11 cellular contexts compared by ENCODE assay signal in the genomic region with DNA sequence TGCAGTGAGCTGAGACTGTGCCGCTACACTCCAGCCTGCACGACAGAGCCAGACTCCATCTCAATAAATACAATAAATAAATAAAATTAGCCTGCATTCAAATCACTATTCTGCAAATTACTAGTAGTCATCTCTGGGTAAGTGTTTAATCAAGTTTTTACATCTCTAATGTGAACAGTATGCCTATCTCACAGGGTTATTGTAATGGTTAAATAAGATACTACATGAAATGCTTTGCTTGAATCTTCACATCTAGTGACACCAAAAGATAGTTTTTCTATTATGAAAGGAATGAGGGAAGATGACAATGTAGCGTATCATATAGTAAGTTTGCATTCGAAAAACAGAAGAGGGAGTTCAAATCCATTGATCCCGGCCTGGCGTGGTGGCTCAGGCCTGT. TPM values are rescaled to one million over a fixed set of nuclear protein-coding genes. Genes with fewer than 3 reads are reported as not detected.
DNase-seq lines count a peak whose midpoint lies in the region; ATAC-seq, FAIRE-seq and TF ChIP-seq lines count a peak whose summit lies in the region.
"Had no signal": no experiment of that assay in that cellular context is flagged by ENCODE, and none has a peak within 500 bp of the region (broad histone marks: within the 10 kb centered on the region; RNA-seq: fewer than 3 reads in every experiment).

No MANE protein-coding gene starts in this region.

- H3K36me3 ChIP-seq in Caco-2 (ENCODE audit: control insufficient read depth, insufficient read depth, low read length) (peaks cover 2% of the 10 kb centered on the region; the same call in 1 of the 2 replicates), vagina (peaks cover 0 to 29% of the 10 kb centered on the region in 2 donors)

- H3K27me3 Mint-ChIP-seq in Caco-2 (ENCODE audit: insufficient read depth, unreplicated experiment) (no peaks in the 10 kb centered on the region), HFFc6 (ENCODE audit: insufficient read depth) (peaks cover 2% of the 10 kb centered on the region; the same call in 1 of the 2 replicates), nephron progenitor cell (ENCODE audit: low read depth, poor library complexity) (peaks cover 2% of the 10 kb centered on the region)
- no peaks in the 10 kb centered on the region for H3K27me3 Mint-ChIP-seq in activated naive CD8-positive, alpha-beta T cell treated with anti-CD3 and anti-CD28 coated beads, Interleukin-2, amount 50 U/mL, for 24 hours

- intact Hi-C loops in Caco-2 (cut with micrococcal nuclease; ENCODE audit: unreplicated experiment) = loop anchor here (2.0 to 5.0 kb wide), 3 partner anchors 60 to 143 kb away; a partner anchor contains a TSS
- intact Hi-C loops in vagina (cut with DNase I) = no loop called here

- CTCF ChIA-PET in Caco-2 (lab: Charles Lee) = interaction anchor here (0.5 to 2.2 kb wide), 7 partner anchors 10 to 266 kb away, joined by 3 to 6 read pairs (median 3); no protein-coding TSS in a partner anchor

- H3K4me1 Mint-ChIP-seq in Caco-2 (ENCODE audit: low read depth, unreplicated experiment) = no peaks in the 10 kb centered on the region
- H3K4me1 Mint-ChIP-seq in HFFc6 (ENCODE audit: low read depth) = peaks cover 38% of the 10 kb centered on the region
- H3K4me1 Mint-ChIP-seq in activated naive CD8-positive, alpha-beta T cell treated with anti-CD3 and anti-CD28 coated beads, Interleukin-2, amount 50 U/mL, for 24 hours = peaks cover 48% of the 10 kb centered on the region
- peaks cover 44% of the 10 kb centered on the region for H3K4me1 Mint-ChIP-seq in nephron progenitor cell

- POLR2A ChIA-PET in Caco-2 (lab: Charles Lee) = interaction anchor here (0.5 kb wide), 1 partner anchor 35 kb away, joined by 5 read pairs; no protein-coding TSS in a partner anchor

- DNase-seq in Caco-2 = no peak
- DNase-seq in HFFc6 = no peak
- DNase-seq in activated naive CD8-positive, alpha-beta T cell treated with anti-CD3 and anti-CD28 coated beads, Interleukin-2, amount 50 U/mL, for 24 hours = no peak
- no peak for DNase-seq in nephron progenitor cell
- DNase-seq in vagina (ENCODE audit: extremely low spot score in 2 of 2) = no peak
- DNase-seq in H54 (ENCODE audit: insufficient read length, low spot score) = no peak
- DNase-seq: aorta, foreskin fibroblast, NCI-H1436 treated with DMSO at 0.1 percent for 48 hours, sigmoid colon had no signal

- H3K27me3 ChIP-seq in Caco-2 (replicated peaks; ENCODE audit: control insufficient read depth, insufficient read depth, low read length) (no peaks in the 10 kb centered on the region), vagina (no peaks in the 10 kb centered on the region)
- H3K27me3 ChIP-seq: sigmoid colon had no signal

- H3K4me3 ChIP-seq in Caco-2 (ENCODE audit: low read depth, low read length) = no peak overlapping the region
- no peak overlapping the region for H3K4me3 ChIP-seq in vagina

- no TSS peak for BruUV-seq in Caco-2 (replicated peaks; lab: Mats Ljungman, UMichigan)

- no peak for ATAC-seq in activated naive CD8-positive, alpha-beta T cell treated with anti-CD3 and anti-CD28 coated beads, Interleukin-2, amount 50 U/mL, for 24 hours
- ATAC-seq in GM19023 (IDR thresholded peaks at IDR 0.05; ENCODE audit: unreplicated experiment) = no peak

- no peak overlapping the region for H3K27ac Mint-ChIP-seq in Caco-2 (ENCODE audit: unreplicated experiment)
- peak overlapping the region; percentile 51 for H3K27ac Mint-ChIP-seq in HFFc6
- peak overlapping the region; percentile 71 for H3K27ac Mint-ChIP-seq in activated naive CD8-positive, alpha-beta T cell treated with anti-CD3 and anti-CD28 coated beads, Interleukin-2, amount 50 U/mL, for 24 hours
- H3K27ac Mint-ChIP-seq in nephron progenitor cell = peak overlapping the region; percentile 82

- peaks cover 5% of the 10 kb centered on the region; the same call in 1 of the 2 replicates for H3K4me1 ChIP-seq in Caco-2
- peaks cover 44% of the 10 kb centered on the region for H3K4me1 ChIP-seq in vagina

- no peak for FAIRE-seq in H54 (lab: Jason Lieb, UNC)

- H3K9me3 Mint-ChIP-seq in Caco-2 (ENCODE audit: unreplicated experiment) (no peaks in the 10 kb centered on the region), HFFc6 (no peaks in the 10 kb centered on the region), nephron progenitor cell (no peaks in the 10 kb centered on the region)
- H3K9me3 Mint-ChIP-seq in activated naive CD8-positive, alpha-beta T cell treated with anti-CD3 and anti-CD28 coated beads, Interleukin-2, amount 50 U/mL, for 24 hours = no peaks in the 10 kb centered on the region

- TF ChIP-seq POLR2A in vagina (IDR thresholded peaks at IDR 0.05) (no peak), H54 (IDR thresholded peaks at IDR 0.05; ENCODE audit: low read depth, low read length) (no peak)

- H3K9me3 ChIP-seq in Caco-2 (no peaks in the 10 kb centered on the region), vagina (no peaks in the 10 kb centered on the region)
- H3K9me3 ChIP-seq: sigmoid colon had no signal

- H3K27ac ChIP-seq in vagina = no peak overlapping the region

- H3K36me3 Mint-ChIP-seq in Caco-2 (ENCODE audit: insufficient read depth, unreplicated experiment) (peaks cover 69% of the 10 kb centered on the region), HFFc6 (ENCODE audit: low read depth) (peaks cover 42% of the 10 kb centered on the region), nephron progenitor cell (ENCODE audit: low read depth) (peaks cover 52% of the 10 kb centered on the region)
- H3K36me3 Mint-ChIP-seq in activated naive CD8-positive, alpha-beta T cell treated with anti-CD3 and anti-CD28 coated beads, Interleukin-2, amount 50 U/mL, for 24 hours (ENCODE audit: low read depth) = peaks cover 47% of the 10 kb centered on the region

- peak overlapping the region; percentile 85 for H3K4me3 Mint-ChIP-seq in Caco-2 (ENCODE audit: unreplicated experiment)
- H3K4me3 Mint-ChIP-seq in HFFc6 = peak overlapping the region; percentile 95
- H3K4me3 Mint-ChIP-seq in activated naive CD8-positive, alpha-beta T cell treated with anti-CD3 and anti-CD28 coated beads, Interleukin-2, amount 50 U/mL, for 24 hours = peak overlapping the region; percentile 94
- H3K4me3 Mint-ChIP-seq in nephron progenitor cell = peak overlapping the region; percentile 93

- TF ChIP-seq CTCF in Caco-2 (IDR thresholded peaks at IDR 0.05; ENCODE audit: insufficient read depth in 1 of 2, low read depth in 1 of 2, low read length in 1 of 2, severe bottlenecking in 1 of 2, unreplicated experiment in 1 of 2) (no peak), HFFc6 (IDR thresholded peaks at IDR 0.05) (no peak), nephron progenitor cell (IDR thresholded peaks at IDR 0.05) (no peak), vagina (IDR thresholded peaks at IDR 0.05) (no peak)

RNA-seq across cellular contexts. Expression of a gene that starts 2.1 kb away (rescaled TPM):
- total RNA-seq in Caco-2 (2022) = 240 and 244 TPM in 2 replicates
- total RNA-seq in HFFc6 (2021; fragmentation: NEBNext Ultra II Directional; extraction: Animal tissue kit (Norgen Biotek cat#: 25700)) = 100 to 1,000 TPM; 232 to 247 (median 238) TPM
- total RNA-seq in vagina = 105 TPM

RNA-seq across cellular contexts. Expression of a gene that starts 21.2 kb away (rescaled TPM):
- total RNA-seq in Caco-2 (2022) (30.9 and 33.2 TPM in 2 replicates), vagina (15.5 TPM)
- total RNA-seq in HFFc6 (2021; fragmentation: NEBNext Ultra II Directional; extraction: Animal tissue kit (Norgen Biotek cat#: 25700)) = 10 to 100 TPM; 16.3 to 30.9 (median 24.0) TPM

RNA-seq across cellular contexts. Expression of a gene that starts 21.3 kb away (rescaled TPM):
- total RNA-seq in Caco-2 (2022) = 34.5 and 36.7 TPM in 2 replicates
- total RNA-seq in HFFc6 (2021; fragmentation: NEBNext Ultra II Directional; extraction: Animal tissue kit (Norgen Biotek cat#: 25700)) = 10 to 100 TPM; 37.9 to 49.0 (median 41.6) TPM
- 3.9 TPM for total RNA-seq in vagina

RNA-seq across cellular contexts. Expression of a gene that starts 28.5 kb away (rescaled TPM):
- total RNA-seq in Caco-2 (2022) = 323 and 324 TPM in 2 replicates
- total RNA-seq in HFFc6 (2021; fragmentation: NEBNext Ultra II Directional; extraction: Animal tissue kit (Norgen Biotek cat#: 25700)) = 100 to 1,000 TPM; 530 to 650 (median 609) TPM
- 318 TPM for total RNA-seq in vagina

RNA-seq across cellular contexts. Expression of a gene that starts 29.5 kb away (rescaled TPM):
- total RNA-seq in Caco-2 (2022) (474 and 492 TPM in 2 replicates), vagina (928 TPM)
- 100 to 1,000 TPM; 356 to 391 (median 373) TPM for total RNA-seq in HFFc6 (2021; fragmentation: NEBNext Ultra II Directional; extraction: Animal tissue kit (Norgen Biotek cat#: 25700))
